8 cellular contexts compared by ENCODE assay signal in genomic region chr11:795638-796564, GRCh38. TPM values are rescaled to one million over a fixed set of nuclear protein-coding genes. Genes with fewer than 3 reads are reported as not detected.
DNase-seq lines count a peak whose midpoint lies in the region; ATAC-seq and TF ChIP-seq lines count a peak whose summit lies in the region.

No MANE protein-coding gene starts in this region.

- DNase-seq in ACHN: peak; percentile 81
- DNase-seq in NCI-H2107 treated with DMSO at 0.1 percent for 48 hours (lab: John Stamatoyannopoulos, UW; ENCODE audit: unreplicated experiment): peak; percentile 60
- DNase-seq in activated CD4-positive, CD25-positive, alpha-beta regulatory T cell treated with anti-CD3 and anti-CD28 coated beads, Interleukin-2, amount 50 U/mL, for 72 hours: peak; percentile 74
- peak; percentile 58 for DNase-seq in cerebellar cortex (ENCODE audit: low spot score)
- peak; percentile 83 to 87 (median 85) for DNase-seq in right lobe of liver
- peak; percentile 74 to 85 for DNase-seq in stimulated activated CD4-positive, alpha-beta T cell treated with anti-CD3 and anti-CD28 coated beads, Interleukin-4, amount 100 ng/mL, for 48 hours (ENCODE audit: low read depth in 2 of 2)
- no peak for DNase-seq in foreskin melanocyte

- TF ChIP-seq POLR2A in right lobe of liver (IDR thresholded peaks at IDR 0.05): peak; percentile 59

- H3K4me1 ChIP-seq in right lobe of liver: peaks cover 0 to 33% (median 11%) of the 10 kb centered on the region in 4 donors

- no peaks in the 10 kb centered on the region for H3K27me3 ChIP-seq in right lobe of liver

- peak overlapping the region; percentile 70 to 88 (median 85) for H3K27ac ChIP-seq in right lobe of liver

- intact Hi-C loops in right lobe of liver (cut with DNase I): no loop called here

- TF ChIP-seq CTCF in right lobe of liver (IDR thresholded peaks at IDR 0.05): no peak

- 0% methylated on average over 3 of the region's 25 CpGs for WGBS in right lobe of liver (ENCODE audit: insufficient coverage, low coverage, low lambda C conversion rate, missing lambda C conversion rate)

- peaks cover 0 to 5% (median 0%) of the 10 kb centered on the region in 4 donors for H3K36me3 ChIP-seq in right lobe of liver

- in situ Hi-C loops in ACHN (cut with HindIII; ENCODE audit: low pct_ligation_motif_present, low pct_unique_long_range_greater_than_20kb, low sequenced_read_pairs): no loop called here

- ATAC-seq in GM19351 (IDR thresholded peaks at IDR 0.05; ENCODE audit: unreplicated experiment): peak; percentile 39
- peak; percentile 55 to 69 (median 64) for ATAC-seq in right lobe of liver

- no peaks in the 10 kb centered on the region for H3K9me3 ChIP-seq in right lobe of liver

- peak overlapping the region; percentile 63 to 73 (median 73) for H3K4me3 ChIP-seq in right lobe of liver

RNA-seq across cellular contexts. Expression of gene SLC25A22, which starts 2.2 kb away (rescaled TPM):
- total RNA-seq in right lobe of liver: 10 to 100 TPM; 20.6 to 40.2 (median 29.9) TPM

RNA-seq across cellular contexts. Expression of gene CEND1, which starts 6.0 kb away (rescaled TPM):
- not detected for total RNA-seq in right lobe of liver

RNA-seq across cellular contexts. Expression of gene PIDD1, which starts 9.1 kb away (rescaled TPM):
- 10 to 100 TPM in 2 of 6 experiments, 1 to 10 TPM in 4; 6.5 to 11.8 (median 9.8) TPM for total RNA-seq in right lobe of liver

RNA-seq across cellular contexts. Expression of gene RPLP2, which starts 13.9 kb away (rescaled TPM):
- total RNA-seq in right lobe of liver: 100 to 1,000 TPM; 212 to 574 (median 457) TPM

RNA-seq across cellular contexts. Expression of gene GATD1, which starts 18.6 kb away (rescaled TPM):
- total RNA-seq in right lobe of liver: 10 to 100 TPM; 15.8 to 31.9 (median 27.7) TPM
